In the genomic region with DNA sequence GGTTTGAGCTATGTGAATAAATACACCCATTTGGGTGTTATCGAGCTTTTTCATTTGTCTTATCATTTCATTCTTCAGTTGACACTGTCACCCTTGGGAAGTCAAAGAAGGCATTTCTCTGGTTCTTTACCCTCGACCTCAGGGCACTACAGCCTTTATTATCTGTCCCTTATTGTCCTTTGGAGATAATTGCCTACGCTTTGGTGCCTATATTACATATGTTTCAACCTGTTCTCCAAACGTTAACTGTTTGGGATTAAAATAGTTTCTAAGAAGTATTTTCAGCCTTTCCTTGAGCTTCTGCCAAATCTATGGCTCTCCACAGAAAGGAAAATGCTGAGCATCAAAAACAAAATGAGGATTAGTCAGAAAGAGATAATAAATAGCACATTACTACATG, we compare ENCODE assay signal across 24 cellular contexts.
"Had no signal": no experiment of that assay in that cellular context is flagged by ENCODE, and none has a peak within 500 bp of the region (broad histone marks: within the 10 kb centered on the region; RNA-seq: fewer than 3 reads in every experiment).

No MANE protein-coding gene starts in this region.

- H3K36me3 ChIP-seq: Peyer's patch, SJCRH30, WERI-Rb-1 had no signal

- H3K36me3 Mint-ChIP-seq: activated naive CD8-positive, alpha-beta T cell had no signal

- H3K27me3 Mint-ChIP-seq: activated CD4-positive, alpha-beta memory T cell treated with anti-CD3 and anti-CD28 coated beads, Interleukin-2, amount 10 ng/mL, durations not matched to agents 7 days and 5 days; activated CD4-positive, alpha-beta T cell treated with anti-CD3 and anti-CD28 coated beads for 36 hours; activated naive CD8-positive, alpha-beta T cell; activated T-helper 17 cell treated with anti-CD3 and anti-CD28 coated beads, Interleukin-2, amount 50 U/mL, for 72 hours had no signal

- H3K9me3 Mint-ChIP-seq: activated CD4-positive, alpha-beta memory T cell treated with anti-CD3 and anti-CD28 coated beads, Interleukin-2, amount 10 ng/mL, durations not matched to agents 7 days and 5 days had no signal

- H3K4me1 ChIP-seq: Peyer's patch, SJCRH30 had no signal

- DNase-seq: activated CD4-positive, alpha-beta memory T cell treated with anti-CD3 and anti-CD28 coated beads, Interleukin-2, amount 10 ng/mL, durations not matched to agents 7 days and 5 days; activated CD4-positive, alpha-beta T cell treated with anti-CD3 and anti-CD28 coated beads for 36 hours; activated CD4-positive, alpha-beta T cell treated with anti-CD3 and anti-CD28 coated beads, Interleukin-2, amount 50 U/mL, for 1 hour; activated gamma-delta T cell; activated naive CD4-positive, alpha-beta T cell treated with anti-CD3 and anti-CD28 coated beads for 36 hours; activated T-cell treated with anti-CD3 and anti-CD28 coated beads for 4 hours; activated T-cell treated with anti-CD3 and anti-CD28 coated beads, Interleukin-2, amount 50 U/mL, for 48 hours; KG1; NCI-H1048; NCI-H1417 treated with DMSO at 0.1 percent for 48 hours; NCI-H1694; NCI-H2029; NCI-H2107; NCI-H2171 treated with DMSO at 0.1 percent for 48 hours; NCI-H226; NCI-H526 treated with DMSO at 0.1 percent for 48 hours; Peyer's patch; Right ventricle myocardium superior; SJCRH30; WERI-Rb-1 had no signal

- H3K4me3 Mint-ChIP-seq: activated CD4-positive, alpha-beta memory T cell treated with anti-CD3 and anti-CD28 coated beads, Interleukin-2, amount 10 ng/mL, durations not matched to agents 7 days and 5 days; activated CD4-positive, alpha-beta T cell treated with anti-CD3 and anti-CD28 coated beads for 36 hours; activated naive CD4-positive, alpha-beta T cell treated with anti-CD3 and anti-CD28 coated beads for 36 hours; activated naive CD8-positive, alpha-beta T cell; activated T-helper 17 cell treated with anti-CD3 and anti-CD28 coated beads, Interleukin-2, amount 50 U/mL, for 72 hours; T-helper 1 cell treated with Interleukin-12 subunit alpha and Interleukin-12 subunit beta and Interleukin-4 antibody, amounts not matched to agents 30 μg/mL and 1 μg/mL, for 36 hours had no signal

- H3K9me3 ChIP-seq: Peyer's patch, SJCRH30 had no signal

- H3K4me1 Mint-ChIP-seq: activated CD4-positive, alpha-beta memory T cell treated with anti-CD3 and anti-CD28 coated beads, Interleukin-2, amount 10 ng/mL, durations not matched to agents 7 days and 5 days; activated CD4-positive, alpha-beta T cell treated with anti-CD3 and anti-CD28 coated beads for 36 hours; activated T-helper 17 cell treated with anti-CD3 and anti-CD28 coated beads, Interleukin-2, amount 50 U/mL, for 72 hours had no signal

- H3K27ac Mint-ChIP-seq: activated CD4-positive, alpha-beta memory T cell treated with anti-CD3 and anti-CD28 coated beads, Interleukin-2, amount 10 ng/mL, durations not matched to agents 7 days and 5 days; activated CD4-positive, alpha-beta T cell treated with anti-CD3 and anti-CD28 coated beads for 36 hours; activated naive CD4-positive, alpha-beta T cell treated with anti-CD3 and anti-CD28 coated beads for 36 hours; activated naive CD8-positive, alpha-beta T cell; activated T-helper 17 cell treated with anti-CD3 and anti-CD28 coated beads, Interleukin-2, amount 50 U/mL, for 72 hours; T-helper 1 cell treated with Interleukin-12 subunit alpha and Interleukin-12 subunit beta and Interleukin-4 antibody, amounts not matched to agents 30 μg/mL and 1 μg/mL, for 36 hours had no signal

- H3K27me3 ChIP-seq: Peyer's patch, SJCRH30 had no signal

- H3K27ac ChIP-seq: Peyer's patch, RWPE1, SJCRH30, WERI-Rb-1 had no signal

- ATAC-seq: activated CD4-positive, alpha-beta T cell treated with anti-CD3 and anti-CD28 coated beads for 36 hours; activated T-helper 17 cell treated with anti-CD3 and anti-CD28 coated beads, Interleukin-2, amount 50 U/mL, for 72 hours had no signal

- H3K4me3 ChIP-seq: Peyer's patch, SJCRH30 had no signal
